In genomic region chr17:48627242-48627597, GRCh38 we compare ENCODE assay signal across 19 cellular contexts. TPM values are rescaled to one million over a fixed set of nuclear protein-coding genes. Genes with fewer than 3 reads are reported as not detected.
DNase-seq lines count a peak whose midpoint lies in the region; ATAC-seq and TF ChIP-seq lines count a peak whose summit lies in the region.
"Had no signal": no experiment of that assay in that cellular context is flagged by ENCODE, and none has a peak within 500 bp of the region (broad histone marks: within the 10 kb centered on the region; RNA-seq: fewer than 3 reads in every experiment).

No MANE protein-coding gene starts in this region.

- H3K4me3 Mint-ChIP-seq in MCF 10A (ENCODE audit: unreplicated experiment) = peak overlapping the region; percentile 72
- H3K4me3 Mint-ChIP-seq in immature natural killer cell = peak overlapping the region; percentile 78 to 91 (median 88)

- H3K4me3 ChIP-seq in breast epithelium = no peak overlapping the region
- peak overlapping the region; percentile 59 for H3K4me3 ChIP-seq in SJCRH30
- H3K4me3 ChIP-seq: right lobe of liver had no signal

- H3K36me3 Mint-ChIP-seq in MCF 10A (ENCODE audit: insufficient read depth, unreplicated experiment) (peaks cover 4% of the 10 kb centered on the region), immature natural killer cell (no peaks in the 10 kb centered on the region)

- H3K27ac Mint-ChIP-seq in MCF 10A (ENCODE audit: low read depth, unreplicated experiment) = no peak overlapping the region
- H3K27ac Mint-ChIP-seq in immature natural killer cell = no peak overlapping the region

- no TSS peak for BruUV-seq in MCF 10A (replicated peaks; lab: Mats Ljungman, UMichigan)

- H3K9me3 Mint-ChIP-seq in MCF 10A (ENCODE audit: unreplicated experiment) (no peaks in the 10 kb centered on the region), immature natural killer cell (no peaks in the 10 kb centered on the region)

- H3K9me3 ChIP-seq in breast epithelium (no peaks in the 10 kb centered on the region), SJCRH30 (replicated peaks) (no peaks in the 10 kb centered on the region)
- H3K9me3 ChIP-seq: right lobe of liver, vagina had no signal

- CTCF ChIA-PET in MCF 10A (lab: Yijun Ruan, JAX) = interaction anchor here (0.7 to 1.3 kb wide), 2 partner anchors 9 to 40 kb away, joined by 3 to 4 read pairs; no protein-coding TSS in a partner anchor

- ATAC-seq in HG02973 (IDR thresholded peaks at IDR 0.05; ENCODE audit: unreplicated experiment) = no peak
- ATAC-seq: right lobe of liver had no signal

- H3K27me3 ChIP-seq in breast epithelium = peaks cover 16 to 100% of the 10 kb centered on the region in 2 donors
- peaks cover 17% of the 10 kb centered on the region for H3K27me3 ChIP-seq in SJCRH30

- peaks cover 6% of the 10 kb centered on the region for H3K4me1 Mint-ChIP-seq in MCF 10A (ENCODE audit: insufficient read depth, unreplicated experiment)
- peaks cover 15 to 19% of the 10 kb centered on the region in 2 donors for H3K4me1 Mint-ChIP-seq in immature natural killer cell

- H3K4me1 ChIP-seq in breast epithelium (peaks cover 14 to 18% of the 10 kb centered on the region in 2 donors), SJCRH30 (no peaks in the 10 kb centered on the region; the same call in 1 of the 2 replicates)

- POLR2A ChIA-PET in MCF 10A (lab: Yijun Ruan, JAX) = interaction anchor here (1.1 kb wide), 1 partner anchor 10 kb away, joined by 3 read pairs; no protein-coding TSS in a partner anchor

- H3K27ac ChIP-seq in breast epithelium (no peak overlapping the region), SJCRH30 (no peak overlapping the region)
- H3K27ac ChIP-seq: right lobe of liver, vagina had no signal

- intact Hi-C loops in MCF 10A (cut with micrococcal nuclease) (no loop called here), breast epithelium (cut with DNase I; ENCODE audit: low total_unique reads) (no loop called here)

- no peak for TF ChIP-seq POLR2A in breast epithelium (IDR thresholded peaks at IDR 0.05)

- no peak for DNase-seq in MCF 10A (ENCODE audit: unreplicated experiment)
- no peak for DNase-seq in breast epithelium (ENCODE audit: low spot score in 2 of 2)
- no peak for DNase-seq in SJCRH30
- DNase-seq in immature natural killer cell = no peak
- DNase-seq in HuH-7 (ENCODE audit: low spot score) = no peak
- DNase-seq in nucleus accumbens (lab: John Stamatoyannopoulos, UW) = no peak
- no peak for DNase-seq in ureter (ENCODE audit: low spot score)
- DNase-seq: amniotic stem cell, DMS 273 treated with DMSO at 0.1 percent for 48 hours, foreskin melanocyte, GF-D8, IMR-90, NCI-H2029 treated with DMSO at 0.1 percent for 48 hours, NCI-H510A treated with DMSO at 0.1 percent for 48 hours, right lobe of liver, T1000 had no signal

- TF ChIP-seq CTCF in MCF 10A (IDR thresholded peaks at IDR 0.05; ENCODE audit: unreplicated experiment) (no peak), breast epithelium (IDR thresholded peaks at IDR 0.05) (no peak)

- peaks cover 99% of the 10 kb centered on the region for H3K27me3 Mint-ChIP-seq in MCF 10A (ENCODE audit: insufficient read depth, unreplicated experiment)
- peaks cover 28 to 56% (median 35%) of the 10 kb centered on the region in 3 donors for H3K27me3 Mint-ChIP-seq in immature natural killer cell (ENCODE audit: low read depth in 3 of 3)

- H3K36me3 ChIP-seq in breast epithelium (no peaks in the 10 kb centered on the region), SJCRH30 (no peaks in the 10 kb centered on the region)
- H3K36me3 ChIP-seq: right lobe of liver, vagina had no signal

RNA-seq across cellular contexts. Expression of gene HOXB9, which starts 1.1 kb away (rescaled TPM):
- total RNA-seq in MCF 10A (2022) (1.4 and 2.5 TPM in 2 replicates), breast epithelium (under 1 TPM; 0.32 to 0.44 (median 0.33) TPM), ureter (33.2 TPM)
- total RNA-seq in SJCRH30 (2014; rRNA removed; shearing (Covaris generic)) = 2.5 and 4.0 TPM in 2 replicates
- not detected for polyA plus RNA-seq in immature natural killer cell
- total RNA-seq: IMR-90, right lobe of liver, vagina had no signal

RNA-seq across cellular contexts. Expression of gene HOXB8, which starts 12.1 kb away (rescaled TPM):
- total RNA-seq in MCF 10A (2022) (not detected in 2 replicates), breast epithelium (1 to 10 TPM in 2 of 3 donors, under 1 TPM in 1; 0.59 to 4.6 (median 4.6) TPM), ureter (56.2 TPM)
- 0.13 and 0.38 TPM in 2 replicates for total RNA-seq in SJCRH30 (2014; rRNA removed; shearing (Covaris generic))
- polyA plus RNA-seq in immature natural killer cell = not detected
- total RNA-seq: cerebellum, right lobe of liver, vagina had no signal

RNA-seq across cellular contexts. Expression of gene HOXB7, which starts 16.4 kb away (rescaled TPM):
- not detected in 2 replicates for total RNA-seq in MCF 10A (2022)
- 10 to 100 TPM in 1 of 3 donors, 1 to 10 TPM in 2; 1.5 to 16.8 (median 4.3) TPM for total RNA-seq in breast epithelium
- 18.8 and 23.1 TPM in 2 replicates for total RNA-seq in SJCRH30 (2014; rRNA removed; shearing (Covaris generic))
- 1 to 10 TPM in 2 of 3 donors, under 1 TPM in 1; 0.39 to 1.8 (median 1.5) TPM for polyA plus RNA-seq in immature natural killer cell
- 28.9 TPM for total RNA-seq in ureter
- total RNA-seq: cerebellum had no signal

RNA-seq across cellular contexts. Expression of gene HOXB6, which starts 22.4 kb away (rescaled TPM):
- total RNA-seq in MCF 10A (2022) = 0.37 TPM in 1 of 2 replicates, not detected in the other
- 10 to 100 TPM in 2 of 3 donors, 1 to 10 TPM in 1; 1.0 to 24.9 (median 18.2) TPM for total RNA-seq in breast epithelium
- 6.2 and 7.5 TPM in 2 replicates for total RNA-seq in SJCRH30 (2014; rRNA removed; shearing (Covaris generic))
- polyA plus RNA-seq in immature natural killer cell = not detected
- 111 TPM for total RNA-seq in ureter
- total RNA-seq: cerebellum had no signal

RNA-seq across cellular contexts. Expression of gene HOXB5, which starts 33.6 kb away (rescaled TPM):
- total RNA-seq in MCF 10A (2022) (not detected in 2 replicates), breast epithelium (1 to 10 TPM in 2 of 3 donors, under 1 TPM in 1; 0.44 to 2.0 (median 1.4) TPM), ureter (30.1 TPM)
- total RNA-seq in SJCRH30 (2014; rRNA removed; shearing (Covaris generic)) = 0.51 and 0.61 TPM in 2 replicates
- not detected for polyA plus RNA-seq in immature natural killer cell
- total RNA-seq: cerebellum had no signal

Comparison
In these comparisons a context has a peak if more than half of its experiments do, and no peak if none do; other contexts are left out.
1. RNA of gene HOXB8, which starts 12.1 kb away (total RNA-seq): 56.2 TPM in ureter (single experiment); 0.59 to 4.6 TPM in breast epithelium, 0.13 to 0.38 TPM in SJCRH30 and not detected in MCF 10A; every median in the first group is over 10 times any median in the second.